In genomic region chr5:16304846-16305245, GRCh38 we compare ENCODE assay signal across 33 cellular contexts.
A peak's percentile ranks its signal among the peaks of the same experiment; 100 is the strongest.
DNase-seq lines count a peak whose midpoint lies in the region; ATAC-seq and TF ChIP-seq lines count a peak whose summit lies in the region.
"Had no signal": no experiment of that assay in that cellular context is flagged by ENCODE, and none has a peak within 500 bp of the region (broad histone marks: within the 10 kb centered on the region; RNA-seq: fewer than 3 reads in every experiment).

No MANE protein-coding gene starts in this region.

- no peaks in the 10 kb centered on the region for H3K4me1 ChIP-seq in breast epithelium
- H3K4me1 ChIP-seq in IMR-90 (ENCODE audit: control insufficient read depth, insufficient read depth, low read length), result no peaks in the 10 kb centered on the region
- H3K4me1 ChIP-seq: BE2C, esophagus squamous epithelium, gastroesophageal sphincter, right lobe of liver, uterus had no signal

- no peaks in the 10 kb centered on the region for H3K79me1 ChIP-seq in IMR-90 (ENCODE audit: low read depth in 1 of 2, low read length in 2 of 2)

- H2BK15ac ChIP-seq in IMR-90 (ENCODE audit: low read depth, low read length), result no peak overlapping the region

- no peak overlapping the region for H4K91ac ChIP-seq in IMR-90 (ENCODE audit: insufficient read depth, low read depth, low read length)

- no peak overlapping the region for H3K14ac ChIP-seq in IMR-90 (replicated peaks; ENCODE audit: low read depth, low read length)

- in situ Hi-C loops in IMR-90 (cut with MboI; ENCODE audit: low sequenced_read_pairs), result no loop called here

- no peak overlapping the region for H3K27ac ChIP-seq in breast epithelium
- no peak overlapping the region for H3K27ac ChIP-seq in IMR-90 (ENCODE audit: insufficient read depth, low read length)
- H3K27ac ChIP-seq: esophagus squamous epithelium, gastroesophageal sphincter, hepatocyte, HL-60, right lobe of liver, SK-N-MC, thoracic aorta, uterus, VCaP had no signal

- TF ChIP-seq RAD21 in IMR-90 (IDR thresholded peaks at IDR 0.05; ENCODE audit: low read length), result no peak

- H3K18ac ChIP-seq in IMR-90 (ENCODE audit: low read depth, low read length), result no peak overlapping the region

- no peaks in the 10 kb centered on the region for H3K9me3 Mint-ChIP-seq in MCF 10A (ENCODE audit: unreplicated experiment)
- H3K9me3 Mint-ChIP-seq: stimulated activated memory B cell treated with anti-CD40 and anti-IgM and Interleukin-4, amounts not matched to agents 10 μg/mL and 1 μg/mL and 100 μg/mL, for 72 hours had no signal

- H3K27me3 Mint-ChIP-seq in MCF 10A (ENCODE audit: insufficient read depth, unreplicated experiment), result peaks cover 17% of the 10 kb centered on the region
- H3K27me3 Mint-ChIP-seq: progenitor cell of endocrine pancreas; stimulated activated memory B cell treated with anti-CD40 and anti-IgM and Interleukin-4, amounts not matched to agents 10 μg/mL and 1 μg/mL and 100 μg/mL, for 72 hours had no signal

- BruUV-seq in MCF 10A (replicated peaks; lab: Mats Ljungman, UMichigan), result no TSS peak
- BruUV-seq in IMR-90 (replicated peaks; lab: Mats Ljungman, UMichigan), result no TSS peak

- peak; percentile 40 for DNase-seq in MCF 10A (ENCODE audit: unreplicated experiment)
- DNase-seq in breast epithelium (ENCODE audit: low spot score in 2 of 2), result no peak
- DNase-seq in IMR-90, result peak; percentile 4
- peak; percentile 32 for DNase-seq in astrocyte of the hippocampus (ENCODE audit: low read depth, low spot score)
- DNase-seq in omental fat pad (ENCODE audit: low spot score), result no peak
- no peak for DNase-seq in NCI-H2227 treated with DMSO at 0.1 percent for 48 hours (lab: John Stamatoyannopoulos, UW)
- DNase-seq: 8988T; activated CD4-positive, alpha-beta T cell treated with anti-CD3 and anti-CD28 coated beads for 4 hours; activated CD8-positive, alpha-beta memory T cell treated with anti-CD3 and anti-CD28 coated beads for 24 hours; activated gamma-delta T cell; BE2C; dermis blood vessel endothelial cell; DMS153; esophagus squamous epithelium; mesendoderm; NCI-H1105 treated with DMSO at 0.1 percent for 48 hours; NCI-H2029 treated with DMSO at 0.1 percent for 48 hours; right lobe of liver; stimulated activated CD4-positive, alpha-beta T cell treated with anti-CD3 and anti-CD28 coated beads, Interleukin-4, amount 100 ng/mL, for 4 hours; T-helper 2 cell; uterus had no signal

- ATAC-seq in IMR-90 (ENCODE audit: low read depth) (no peak), omental fat pad (ENCODE audit: low FRiP score) (no peak), HG02973 (IDR thresholded peaks at IDR 0.05; ENCODE audit: unreplicated experiment) (no peak), GM18909 (IDR thresholded peaks at IDR 0.05; ENCODE audit: poor library complexity, unreplicated experiment) (no peak)
- ATAC-seq: gastroesophageal sphincter; GM12878; left lobe of liver; right lobe of liver; stimulated activated memory B cell treated with anti-CD40 and anti-IgM and Interleukin-4, amounts not matched to agents 10 μg/mL and 1 μg/mL and 100 μg/mL, for 72 hours had no signal

- no peak overlapping the region for H3K4me3 Mint-ChIP-seq in MCF 10A (ENCODE audit: unreplicated experiment)
- H3K4me3 Mint-ChIP-seq: stimulated activated memory B cell treated with anti-CD40 and anti-IgM and Interleukin-4, amounts not matched to agents 10 μg/mL and 1 μg/mL and 100 μg/mL, for 72 hours had no signal

- no peak overlapping the region for H2BK5ac ChIP-seq in IMR-90 (ENCODE audit: low read depth, low read length, poor library complexity, severe bottlenecking)

- H3K36me3 ChIP-seq in breast epithelium (no peaks in the 10 kb centered on the region), IMR-90 (ENCODE audit: control insufficient read depth, insufficient read depth, low read length) (no peaks in the 10 kb centered on the region)
- H3K36me3 ChIP-seq: BE2C, esophagus squamous epithelium, gastroesophageal sphincter, right lobe of liver, thoracic aorta, uterus had no signal

- H3K4me2 ChIP-seq in IMR-90 (ENCODE audit: low read depth, low read length), result no peak overlapping the region
- H3K4me2 ChIP-seq: hepatocyte had no signal

- H3K9me1 ChIP-seq in IMR-90 (ENCODE audit: insufficient read depth, low read length), result no peaks in the 10 kb centered on the region

- 70% methylated on average over 2 of the region's 6 CpGs; no CpG with 5 or more reads in 1 of the 2 experiments for WGBS in IMR-90 (ENCODE audit: extremely low coverage in 2 of 2, insufficient read length in 1 of 2), 2 experiments

- TF ChIP-seq CTCF in MCF 10A (IDR thresholded peaks at IDR 0.05; ENCODE audit: unreplicated experiment), result no peak
- no peak for TF ChIP-seq CTCF in breast epithelium (IDR thresholded peaks at IDR 0.05)
- TF ChIP-seq CTCF in IMR-90 (conservative IDR thresholded peaks at IDR 0.05; ENCODE audit: low read depth, low read length), result no peak
- no peak for TF ChIP-seq CTCF in omental fat pad (IDR thresholded peaks at IDR 0.05)

- no peak overlapping the region for H2BK20ac ChIP-seq in IMR-90 (ENCODE audit: low read depth, low read length)

- POLR2A ChIA-PET in MCF 10A (lab: Yijun Ruan, JAX), result no interaction called here
- POLR2A ChIA-PET in IMR-90 (lab: Charles Lee; ENCODE audit: unreplicated experiment), result no interaction called here

- H3K23ac ChIP-seq in IMR-90 (ENCODE audit: low read depth, low read length), result no peak overlapping the region

- intact Hi-C loops in MCF 10A (cut with micrococcal nuclease) (no loop called here), breast epithelium (cut with DNase I; ENCODE audit: low total_unique reads) (no loop called here), IMR-90 (cut with micrococcal nuclease) (no loop called here)

- H4K5ac ChIP-seq in IMR-90 (ENCODE audit: low read depth, low read length), result no peak overlapping the region

- no peak overlapping the region for H2AK9ac ChIP-seq in IMR-90 (replicated peaks; ENCODE audit: low read depth, low read length, poor library complexity)

- H2BK120ac ChIP-seq in IMR-90 (ENCODE audit: low read depth, low read length), result no peak overlapping the region

- no peaks in the 10 kb centered on the region for H3K9me3 ChIP-seq in breast epithelium
- no peaks in the 10 kb centered on the region for H3K9me3 ChIP-seq in IMR-90 (ENCODE audit: control insufficient read depth, insufficient read depth, low read length)
- H3K9me3 ChIP-seq: BE2C, esophagus squamous epithelium, gastroesophageal sphincter, right lobe of liver, thoracic aorta, uterus had no signal

- no peaks in the 10 kb centered on the region for H3K36me3 Mint-ChIP-seq in MCF 10A (ENCODE audit: insufficient read depth, unreplicated experiment)
- H3K36me3 Mint-ChIP-seq: stimulated activated memory B cell treated with anti-CD40 and anti-IgM and Interleukin-4, amounts not matched to agents 10 μg/mL and 1 μg/mL and 100 μg/mL, for 72 hours had no signal

- TF ChIP-seq POLR2A in breast epithelium (IDR thresholded peaks at IDR 0.05) (no peak), IMR-90 (IDR thresholded peaks at IDR 0.05; ENCODE audit: low read depth, low read length) (no peak)

- no peak overlapping the region for H4K8ac ChIP-seq in IMR-90 (ENCODE audit: low read depth in 2 of 2, low read length in 2 of 2)

- CTCF ChIA-PET in MCF 10A (lab: Yijun Ruan, JAX) (interaction anchor here (1.0 kb wide), 1 partner anchor 151 kb away, joined by 3 read pairs; no protein-coding TSS in a partner anchor), IMR-90 (lab: Yijun Ruan, JAX) (no interaction called here)

- no peak overlapping the region for H3K4me3 ChIP-seq in breast epithelium
- no peak overlapping the region for H3K4me3 ChIP-seq in IMR-90 (ENCODE audit: insufficient read depth, low read depth, low read length)
- H3K4me3 ChIP-seq: esophagus squamous epithelium, gastroesophageal sphincter, GM12878, hepatocyte, right lobe of liver, SK-N-MC, thoracic aorta, uterus had no signal

- H3K27me3 ChIP-seq in breast epithelium (no peaks in the 10 kb centered on the region), IMR-90 (ENCODE audit: control insufficient read depth, insufficient read depth, low read length) (no peaks in the 10 kb centered on the region)
- H3K27me3 ChIP-seq: BE2C, esophagus squamous epithelium, gastroesophageal sphincter, hepatocyte, right lobe of liver, uterus had no signal

- H3K56ac ChIP-seq in IMR-90 (ENCODE audit: extremely low read depth, insufficient read depth, low read length), result no peak overlapping the region

- no peak overlapping the region for H2AFZ ChIP-seq in IMR-90 (replicated peaks; ENCODE audit: low read length, poor library complexity)
- H2AFZ ChIP-seq: hepatocyte had no signal

- no peaks in the 10 kb centered on the region for H3K4me1 Mint-ChIP-seq in MCF 10A (ENCODE audit: insufficient read depth, unreplicated experiment)
- H3K4me1 Mint-ChIP-seq: stimulated activated memory B cell treated with anti-CD40 and anti-IgM and Interleukin-4, amounts not matched to agents 10 μg/mL and 1 μg/mL and 100 μg/mL, for 72 hours had no signal

- no peak overlapping the region for H3K27ac Mint-ChIP-seq in MCF 10A (ENCODE audit: low read depth, unreplicated experiment)
- H3K27ac Mint-ChIP-seq: progenitor cell of endocrine pancreas; stimulated activated memory B cell treated with anti-CD40 and anti-IgM and Interleukin-4, amounts not matched to agents 10 μg/mL and 1 μg/mL and 100 μg/mL, for 72 hours had no signal

- H2AK5ac ChIP-seq in IMR-90 (ENCODE audit: low read depth, low read length), result no peak overlapping the region

- H3K4ac ChIP-seq in IMR-90 (ENCODE audit: low read depth, low read length), result no peak overlapping the region

- H4K20me1 ChIP-seq in IMR-90 (ENCODE audit: insufficient read depth, low read length), result no peaks in the 10 kb centered on the region

- H3K9ac ChIP-seq in IMR-90 (ENCODE audit: low read depth, low read length), result no peak overlapping the region

- dilution Hi-C loops in IMR-90 (cut with HindIII; ENCODE audit: low sequenced_read_pairs, unreplicated experiment), result no loop called here

TF ChIP-seq in IMR-90, 13 proteins besides CTCF, POLR2A, EP300 and RAD21 (continues in another document):
- TF ChIP-seq CHD1 (IDR thresholded peaks at IDR 0.05; ENCODE audit: low read depth, low read length) (no peak), NFE2L2 (IDR thresholded peaks at IDR 0.05; ENCODE audit: low read depth, low read length) (no peak), USF2 (IDR thresholded peaks at IDR 0.05; ENCODE audit: low read depth, low read length) (no peak), MAZ (IDR thresholded peaks at IDR 0.05; ENCODE audit: borderline replicate concordance, low read depth, low read length) (no peak), MXI1 (IDR thresholded peaks at IDR 0.05; ENCODE audit: borderline replicate concordance, low read depth, low read length) (no peak), MAFK (IDR thresholded peaks at IDR 0.05; ENCODE audit: low read depth, low read length) (no peak), SMC3 (IDR thresholded peaks at IDR 0.05; ENCODE audit: low read depth, low read length) (no peak), BHLHE40 (IDR thresholded peaks at IDR 0.05; ENCODE audit: low read depth, low read length) (no peak)

Comparison
In these comparisons a context has a peak if more than half of its experiments do, and no peak if none do; other contexts are left out.
1. DNase-seq: peak in MCF 10A (single experiment), IMR-90 (single experiment) and astrocyte of the hippocampus (single experiment); none in breast epithelium (0 of 2), omental fat pad (single experiment) and NCI-H2227 treated with DMSO at 0.1 percent for 48 hours (single experiment).